Comparison of ENCODE assay signal across 8 cellular contexts in the genomic region with DNA sequence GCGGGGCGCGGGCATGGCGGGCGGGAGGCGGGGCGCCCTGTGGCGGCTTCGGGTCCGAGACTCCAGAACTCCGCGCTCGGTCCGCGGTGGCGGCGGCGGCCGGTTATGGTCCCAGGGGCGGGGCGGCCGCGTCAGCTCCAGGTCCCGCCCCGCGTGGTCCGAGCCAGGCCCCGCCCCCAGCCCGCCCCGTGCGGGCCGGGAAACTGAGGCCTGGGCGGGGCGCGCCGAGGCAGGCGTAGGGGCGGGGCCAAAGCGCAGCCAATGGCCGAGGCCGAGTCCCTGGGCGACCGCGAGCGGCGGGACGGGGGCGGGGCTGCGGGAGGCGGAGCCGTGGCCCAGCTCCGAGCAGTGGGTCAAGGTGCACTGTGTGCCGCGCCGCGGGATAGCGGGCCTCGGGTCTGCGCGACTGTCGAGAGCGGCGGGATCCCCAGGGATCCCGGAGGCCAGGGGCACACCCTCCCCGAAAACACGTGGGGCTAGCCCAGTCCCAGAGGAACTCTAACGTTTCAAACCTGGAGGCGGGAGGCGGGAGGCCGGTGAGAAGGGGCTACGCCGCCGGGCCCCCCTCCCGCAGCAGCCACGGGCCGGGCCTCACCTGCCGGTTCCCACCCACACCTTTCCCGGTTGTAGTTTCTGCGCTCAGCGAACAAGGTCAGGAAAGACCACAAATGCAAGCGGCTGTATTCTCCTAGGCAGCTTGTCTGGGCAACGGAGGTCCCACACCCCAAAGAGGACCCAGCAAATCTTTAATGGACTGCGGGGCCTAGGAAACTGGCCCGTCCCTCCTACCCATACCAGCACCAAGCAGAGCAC. TPM values are rescaled to one million over a fixed set of nuclear protein-coding genes. Genes with fewer than 3 reads are reported as not detected.
DNase-seq lines count a peak whose midpoint lies in the region; ATAC-seq and TF ChIP-seq lines count a peak whose summit lies in the region.

A gene (minus strand): TSS at position 78 of the 813 bp plus-strand sequence. CDS start 63 bp downstream, at position 15.

- H3K27ac Mint-ChIP-seq in activated B cell treated with CpG ODN at 0.5 μM for 24 hours = peak within 1 kb of the TSS; percentile 68

- POLR2A ChIA-PET in activated B cell treated with CpG ODN at 0.5 μM for 24 hours (lab: Charles Lee) = interaction anchor here (0.6 to 2.6 kb wide), 8 partner anchors 9 to 770 kb away, joined by 3 to 14 read pairs (median 6); a partner anchor contains a TSS

- peak within 1 kb of the TSS; percentile 55 to 73 for H3K4me3 ChIP-seq in cardiac fibroblast (replicated peaks in 1 of 2; ENCODE audit: low read depth in 2 of 2, low read length in 2 of 2)

- intact Hi-C loops in activated B cell treated with CpG ODN at 0.5 μM for 24 hours (cut with micrococcal nuclease) = loop anchor here (1.0 to 5.0 kb wide), 10 partner anchors 35 to 678 kb away; a partner anchor contains a TSS

- ATAC-seq in GM18519 (IDR thresholded peaks at IDR 0.05; ENCODE audit: low FRiP score, unreplicated experiment) = peak; percentile 38
- ATAC-seq in HG03064 (IDR thresholded peaks at IDR 0.05; ENCODE audit: low read depth, unreplicated experiment) = peak; percentile 51
- peak; percentile 75 for ATAC-seq in activated B cell treated with CpG ODN at 0.5 μM for 24 hours (ENCODE audit: low read depth)

- TF ChIP-seq CTCF in activated B cell treated with CpG ODN at 0.5 μM for 24 hours (IDR thresholded peaks at IDR 0.05) = no peak
- TF ChIP-seq CTCF in cardiac fibroblast (IDR thresholded peaks at IDR 0.05; ENCODE audit: low read depth, low read length) = no peak

- DNase-seq in A172 (ENCODE audit: low spot score) (peak; percentile 44), NCI-H2196 treated with DMSO at 0.1 percent for 48 hours (lab: John Stamatoyannopoulos, UW; ENCODE audit: unreplicated experiment) (peak; percentile 79), activated B cell treated with CpG ODN at 0.5 μM for 24 hours (peak; percentile 84), cardiac fibroblast (ENCODE audit: low read depth in 2 of 2) (peak; percentile 85 to 93), inferior parietal cortex (ENCODE audit: extremely low spot score) (peak; percentile 91), smooth muscle cell of the brain vasculature (ENCODE audit: low read depth, low spot score) (peak; percentile 61)

- H3K4me3 Mint-ChIP-seq in activated B cell treated with CpG ODN at 0.5 μM for 24 hours = peak within 1 kb of the TSS; percentile 85

- peaks cover 4% of the 10 kb centered on the region for H3K36me3 Mint-ChIP-seq in activated B cell treated with CpG ODN at 0.5 μM for 24 hours (ENCODE audit: low read depth)

- no peaks in the 10 kb centered on the region for H3K9me3 Mint-ChIP-seq in activated B cell treated with CpG ODN at 0.5 μM for 24 hours

- H3K27me3 Mint-ChIP-seq in activated B cell treated with CpG ODN at 0.5 μM for 24 hours = no peaks in the 10 kb centered on the region

- CTCF ChIA-PET in activated B cell treated with CpG ODN at 0.5 μM for 24 hours (lab: Charles Lee) = interaction anchor here (0.7 to 3.1 kb wide), 7 partner anchors 34 to 451 kb away, joined by 3 to 21 read pairs (median 4); a partner anchor contains a TSS

- H3K4me1 Mint-ChIP-seq in activated B cell treated with CpG ODN at 0.5 μM for 24 hours = peaks cover 27% of the 10 kb centered on the region

RNA-seq across cellular contexts. Expression of the gene that starts here (rescaled TPM):
- total RNA-seq in A172 (2014; rRNA removed; shearing (Covaris generic)) = 62.6 and 83.8 TPM in 2 replicates
- total RNA-seq in activated B cell treated with CpG ODN at 0.5 μM for 24 hours = 44.2 and 44.6 TPM in 2 replicates

Comparison
In these comparisons a context has a peak if more than half of its experiments do, and no peak if none do; other contexts are left out.
1. Peak in every context shown above with its lines: DNase-seq, ATAC-seq and H3K4me3 ChIP-seq.